In genomic region chr2:213036836-213037235, GRCh38 we compare ENCODE assay signal across 16 cellular contexts.
DNase-seq lines count a peak whose midpoint lies in the region; ATAC-seq and TF ChIP-seq lines count a peak whose summit lies in the region.
"Had no signal": no experiment of that assay in that cellular context is flagged by ENCODE, and none has a peak within 500 bp of the region (broad histone marks: within the 10 kb centered on the region; RNA-seq: fewer than 3 reads in every experiment).

No MANE protein-coding gene starts in this region.

- no peaks in the 10 kb centered on the region for H3K9me3 Mint-ChIP-seq in stimulated activated naive CD8-positive, alpha-beta T cell treated with anti-CD3 and anti-CD28 coated beads, Interleukin-15, amount 100 ng/mL, for 72 hours
- H3K9me3 Mint-ChIP-seq: memory B cell had no signal

- H3K4me3 ChIP-seq in SU-DHL-6 (ENCODE audit: insufficient read depth, low read length, poor library complexity, severe bottlenecking) (peak overlapping the region; percentile 26), fibroblast of the aortic adventitia (ENCODE audit: low read depth, low read length) (no peak overlapping the region)
- H3K4me3 ChIP-seq: esophagus muscularis mucosa, SK-N-MC, tibial nerve had no signal

- no peak overlapping the region for H3K27ac Mint-ChIP-seq in stimulated activated naive CD8-positive, alpha-beta T cell treated with anti-CD3 and anti-CD28 coated beads, Interleukin-15, amount 100 ng/mL, for 72 hours

- peak; percentile 48 for ATAC-seq in stimulated activated naive CD8-positive, alpha-beta T cell treated with anti-CD3 and anti-CD28 coated beads, Interleukin-15, Interleukin-2, amounts not matched to agents 100 U/mL and 50 U/mL, for 24 hours
- ATAC-seq in stimulated activated naive CD8-positive, alpha-beta T cell treated with anti-CD3 and anti-CD28 coated beads, Interleukin-15, amount 100 ng/mL, for 72 hours, result no peak
- no peak for ATAC-seq in HG03045 (IDR thresholded peaks at IDR 0.05; ENCODE audit: unreplicated experiment)
- no peak for ATAC-seq in GM21529 (IDR thresholded peaks at IDR 0.05; ENCODE audit: unreplicated experiment)

- H3K27ac ChIP-seq in SU-DHL-6 (ENCODE audit: low read depth, low read length), result peak overlapping the region; percentile 92
- H3K27ac ChIP-seq: esophagus muscularis mucosa, SK-N-MC, tibial nerve had no signal

- no peaks in the 10 kb centered on the region for H3K27me3 Mint-ChIP-seq in stimulated activated naive CD8-positive, alpha-beta T cell treated with anti-CD3 and anti-CD28 coated beads, Interleukin-15, amount 100 ng/mL, for 72 hours
- H3K27me3 Mint-ChIP-seq: activated naive CD8-positive, alpha-beta T cell had no signal

- DNase-seq in stimulated activated naive CD8-positive, alpha-beta T cell treated with anti-CD3 and anti-CD28 coated beads, Interleukin-15, Interleukin-2, amounts not matched to agents 100 U/mL and 50 U/mL, for 24 hours, result no peak
- DNase-seq in stimulated activated naive CD8-positive, alpha-beta T cell treated with anti-CD3 and anti-CD28 coated beads, Interleukin-15, amount 100 ng/mL, for 72 hours, result no peak
- DNase-seq in fibroblast of the aortic adventitia (ENCODE audit: low read depth) (peak; percentile 9), SIG-M5 treated with dmso at 0.1 percent for 504 hours (lab: John Stamatoyannopoulos, UW; ENCODE audit: unreplicated experiment) (no peak), DMS53 treated with DMSO at 0.1 percent for 48 hours (lab: John Stamatoyannopoulos, UW; ENCODE audit: unreplicated experiment) (no peak)
- DNase-seq: activated CD8-positive, alpha-beta memory T cell treated with anti-CD3 and anti-CD28 coated beads, Interleukin-2, amount 50 U/mL, for 48 hours; cortex of kidney; DMS153 had no signal

- peak overlapping the region; percentile 87 for H3K4me2 ChIP-seq in SU-DHL-6 (ENCODE audit: low read depth, low read length, poor library complexity, severe bottlenecking)

- no peaks in the 10 kb centered on the region for H4K20me1 ChIP-seq in SU-DHL-6 (ENCODE audit: low read depth, low read length)

- H3K4me1 Mint-ChIP-seq in stimulated activated naive CD8-positive, alpha-beta T cell treated with anti-CD3 and anti-CD28 coated beads, Interleukin-15, amount 100 ng/mL, for 72 hours, result peaks cover 46% of the 10 kb centered on the region

- no peaks in the 10 kb centered on the region for H3K27me3 ChIP-seq in SU-DHL-6 (ENCODE audit: low read length)
- H3K27me3 ChIP-seq: esophagus muscularis mucosa, tibial nerve had no signal

- H3K4me3 Mint-ChIP-seq in stimulated activated naive CD8-positive, alpha-beta T cell treated with anti-CD3 and anti-CD28 coated beads, Interleukin-15, amount 100 ng/mL, for 72 hours, result no peak overlapping the region
- H3K4me3 Mint-ChIP-seq: activated naive CD8-positive, alpha-beta T cell had no signal

- H3K9me2 ChIP-seq in SU-DHL-6 (replicated peaks; ENCODE audit: insufficient read depth, low read length), result no peaks in the 10 kb centered on the region

- H2AFZ ChIP-seq in SU-DHL-6 (ENCODE audit: low read depth, low read length, severe bottlenecking), result no peak overlapping the region

- H3K79me2 ChIP-seq in SU-DHL-6 (ENCODE audit: insufficient read depth, low read length), result peaks cover 4% of the 10 kb centered on the region; the same call in 1 of the 2 replicates

- H3K36me3 ChIP-seq in SU-DHL-6 (ENCODE audit: low read length), result peaks cover 33% of the 10 kb centered on the region; the same call in 1 of the 2 replicates

- H3K9me3 ChIP-seq in SU-DHL-6 (ENCODE audit: insufficient read depth, low read length), result no peaks in the 10 kb centered on the region
- H3K9me3 ChIP-seq: esophagus muscularis mucosa, tibial nerve had no signal

- peak overlapping the region; percentile 21; the same call in 1 of the 2 replicates for H3K9ac ChIP-seq in SU-DHL-6 (ENCODE audit: low read length)

- H3F3A ChIP-seq in SU-DHL-6 (ENCODE audit: insufficient read depth), result peaks cover 43% of the 10 kb centered on the region

- TF ChIP-seq CTCF in SU-DHL-6 (IDR thresholded peaks at IDR 0.05; ENCODE audit: insufficient read depth, low read length, poor library complexity, severe bottlenecking) (no peak), fibroblast of the aortic adventitia (IDR thresholded peaks at IDR 0.05; ENCODE audit: insufficient read depth, low read length) (no peak)
